8 cellular contexts compared by ENCODE assay signal in genomic region chr5:142012792-142013388, GRCh38. TPM values are rescaled to one million over a fixed set of nuclear protein-coding genes. Genes with fewer than 3 reads are reported as not detected.
DNase-seq lines count a peak whose midpoint lies in the region; ATAC-seq and TF ChIP-seq lines count a peak whose summit lies in the region.

Gene GNPDA1 (minus strand): TSS chr5:142013027. CDS start chr5:142012035, 992 bp downstream.

- H3K9me3 Mint-ChIP-seq in progenitor cell of endocrine pancreas (ENCODE audit: low read depth), result no peaks in the 10 kb centered on the region

- TF ChIP-seq CTCF in progenitor cell of endocrine pancreas (IDR thresholded peaks at IDR 0.05; ENCODE audit: unreplicated experiment), result peak; percentile 26

- H3K4me1 ChIP-seq in urinary bladder (ENCODE audit: insufficient read depth), result no peaks in the 10 kb centered on the region

- peak; percentile 56 for ATAC-seq in GM21576 (IDR thresholded peaks at IDR 0.05; ENCODE audit: unreplicated experiment)
- peak; percentile 92 to 98 for ATAC-seq in left cardiac atrium

- peaks cover 9% of the 10 kb centered on the region for H3K36me3 Mint-ChIP-seq in progenitor cell of endocrine pancreas (ENCODE audit: insufficient read depth)

- peak within 1 kb of the TSS; percentile 82 for H3K27ac ChIP-seq in urinary bladder (ENCODE audit: low read depth)

- peak within 1 kb of the TSS; percentile 85 for H3K4me3 Mint-ChIP-seq in progenitor cell of endocrine pancreas (ENCODE audit: low read depth)

- peaks cover 18% of the 10 kb centered on the region for H3K4me1 Mint-ChIP-seq in progenitor cell of endocrine pancreas (ENCODE audit: low read depth)

- DNase-seq in Daoy (ENCODE audit: low read depth) (peak; percentile 91), KBM-7 (peak; percentile 33), T-helper 1 cell (peak; percentile 48 to 74 (median 55)), amniotic stem cell (lab: John Stamatoyannopoulos, UW) (peak; percentile 49), left cardiac atrium (peak; percentile 87), progenitor cell of endocrine pancreas (ENCODE audit: low spot score, unreplicated experiment) (peak; percentile 66)

- H3K36me3 ChIP-seq in urinary bladder (ENCODE audit: insufficient read depth), result no peaks in the 10 kb centered on the region

- under 1% methylated on average over 58 of the region's 58 CpGs for WGBS in urinary bladder

- in situ Hi-C loops in KBM-7 (cut with MboI; ENCODE audit: low pct_unique_long_range_greater_than_20kb, low sequenced_read_pairs), result loop anchor here (25.0 kb wide), 1 partner anchor 124 kb away; no protein-coding TSS in a partner anchor

- intact Hi-C loops in left cardiac atrium (cut with DNase I), result loop anchor here (5.0 kb wide), 2 partner anchors 124 to 129 kb away; no protein-coding TSS in a partner anchor

- no peaks in the 10 kb centered on the region for H3K27me3 Mint-ChIP-seq in progenitor cell of endocrine pancreas

- peak within 1 kb of the TSS; percentile 75 for H3K4me3 ChIP-seq in urinary bladder (ENCODE audit: low read depth, low read length)

- peak within 1 kb of the TSS; percentile 94 for H3K27ac Mint-ChIP-seq in progenitor cell of endocrine pancreas

RNA-seq across cellular contexts. Expression of gene GNPDA1, which starts in this region (rescaled TPM):
- 43.5 and 68.6 TPM in 2 replicates for total RNA-seq in Daoy (2014; rRNA removed; shearing (Covaris generic))
- 10 to 100 TPM; 17.3 to 25.7 TPM for total RNA-seq in left cardiac atrium
- 113 and 115 TPM in 2 replicates for total RNA-seq in progenitor cell of endocrine pancreas
- total RNA-seq in urinary bladder, result 30.9 TPM
- polyA plus RNA-seq in urinary bladder, result 33.8 TPM

Comparison
In these comparisons a context has a peak if more than half of its experiments do, and no peak if none do; other contexts are left out.
1. Peak in every context shown above with its lines: DNase-seq, ATAC-seq, H3K4me3 ChIP-seq and H3K27ac ChIP-seq.
2. DNase-seq: peak in every context shown above with its lines; median percentile 91 in Daoy; 87 in left cardiac atrium; 66 in progenitor cell of endocrine pancreas; 55 in T-helper 1 cell; 49 in amniotic stem cell; 33 in KBM-7.